In the genomic region with DNA sequence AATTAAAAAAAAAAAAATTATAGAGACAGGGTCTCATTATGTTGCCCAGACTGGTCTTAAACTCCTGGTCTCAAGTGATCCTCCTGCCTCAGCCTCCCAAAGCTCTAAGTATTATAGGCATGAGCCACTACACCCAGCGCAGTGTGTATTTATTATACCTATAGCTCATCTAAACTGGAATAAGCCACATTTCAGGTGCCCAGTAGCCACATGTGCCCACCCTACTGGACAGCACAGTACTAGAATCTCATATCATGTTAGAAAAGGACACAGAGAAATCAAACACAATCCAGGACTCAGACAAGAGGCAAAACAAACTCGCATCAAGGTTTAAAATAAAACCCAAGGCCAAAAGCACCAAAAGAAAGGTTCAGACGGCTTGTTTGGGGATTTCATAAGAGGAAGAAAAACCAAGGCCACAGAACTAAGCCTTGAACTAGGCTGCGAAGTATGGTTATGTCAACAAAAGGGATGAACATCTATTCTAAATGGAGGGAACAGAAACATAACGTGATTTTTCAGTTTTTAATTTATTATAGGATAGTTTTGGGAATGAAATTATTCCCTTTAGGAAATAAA, we compare ENCODE assay signal across 1 cellular context.
TF ChIP-seq lines count a peak whose summit lies in the region.

No MANE protein-coding gene starts in this region.

TF ChIP-seq in HepG2, 621 proteins besides CTCF, POLR2A, EP300 and RAD21 (continued from another document and continues in another):
- TF ChIP-seq, protein P1, sequence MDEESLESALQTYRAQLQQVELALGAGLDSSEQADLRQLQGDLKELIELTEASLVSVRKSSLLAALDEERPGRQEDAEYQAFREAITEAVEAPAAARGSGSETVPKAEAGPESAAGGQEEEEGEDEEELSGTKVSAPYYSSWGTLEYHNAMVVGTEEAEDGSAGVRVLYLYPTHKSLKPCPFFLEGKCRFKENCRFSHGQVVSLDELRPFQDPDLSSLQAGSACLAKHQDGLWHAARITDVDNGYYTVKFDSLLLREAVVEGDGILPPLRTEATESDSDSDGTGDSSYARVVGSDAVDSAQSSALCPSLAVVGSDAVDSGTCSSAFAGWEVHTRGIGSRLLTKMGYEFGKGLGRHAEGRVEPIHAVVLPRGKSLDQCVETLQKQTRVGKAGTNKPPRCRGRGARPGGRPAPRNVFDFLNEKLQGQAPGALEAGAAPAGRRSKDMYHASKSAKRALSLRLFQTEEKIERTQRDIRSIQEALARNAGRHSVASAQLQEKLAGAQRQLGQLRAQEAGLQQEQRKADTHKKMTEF (CRISPR knock-in tag; IDR thresholded peaks at IDR 0.05): peak; percentile 43; the same call in 1 of the 2 replicates
- TF ChIP-seq SOX6 (IDR thresholded peaks at IDR 0.05) (no peak), SOX6 (CRISPR knock-in tag; IDR thresholded peaks at IDR 0.05) (peak; percentile 78), POGZ (CRISPR knock-in tag; IDR thresholded peaks at IDR 0.05) (0 out of 2 replicates have a peak, but pooled peaks have one; percentile 44), NAIF1 (CRISPR knock-in tag; IDR thresholded peaks at IDR 0.05; ENCODE audit: borderline replicate concordance) (no peak), RCOR2 (CRISPR knock-in tag; IDR thresholded peaks at IDR 0.05) (peak; percentile 78), FOXP1 (IDR thresholded peaks at IDR 0.05) (no peak), FOXP1 (CRISPR knock-in tag; IDR thresholded peaks at IDR 0.05) (peak; percentile 52; the same call in 1 of the 2 replicates), ZNF121 (CRISPR knock-in tag; IDR thresholded peaks at IDR 0.05) (peak; percentile 67), NR2F6 (IDR thresholded peaks at IDR 0.05) (peak; percentile 14; the same call in 1 of the 2 replicates), NR2F6 (CRISPR knock-in tag; IDR thresholded peaks at IDR 0.05) (peak; percentile 25; the same call in 1 of the 2 replicates), ELK4 (CRISPR knock-in tag; IDR thresholded peaks at IDR 0.05; ENCODE audit: borderline replicate concordance) (no peak), AHDC1 (CRISPR knock-in tag; IDR thresholded peaks at IDR 0.05; ENCODE audit: borderline replicate concordance) (peak; percentile 87), ZNF629 (CRISPR knock-in tag; conservative IDR thresholded peaks at IDR 0.05) (0 out of 2 replicates have a peak, but pooled peaks have one; percentile 12), ZSCAN9 (CRISPR knock-in tag; IDR thresholded peaks at IDR 0.05; ENCODE audit: borderline replicate concordance) (0 out of 2 replicates have a peak, but pooled peaks have one; percentile 34), SKIL (CRISPR knock-in tag; IDR thresholded peaks at IDR 0.05; ENCODE audit: borderline replicate concordance) (peak; percentile 42; the same call in 1 of the 2 replicates), SALL1 (CRISPR knock-in tag; IDR thresholded peaks at IDR 0.05) (peak; percentile 64; the same call in 1 of the 2 replicates), NR2F1 (CRISPR knock-in tag; IDR thresholded peaks at IDR 0.05) (no peak), PPARG (CRISPR knock-in tag; conservative IDR thresholded peaks at IDR 0.05) (peak; percentile 33; the same call in 1 of the 2 replicates), HNF4A (CRISPR knock-in tag; IDR thresholded peaks at IDR 0.05) (peak; percentile 71), HDAC1 (CRISPR knock-in tag; IDR thresholded peaks at IDR 0.05) (peak; percentile 50; the same call in 1 of the 2 replicates), ZBTB25 (CRISPR knock-in tag; IDR thresholded peaks at IDR 0.05) (0 out of 2 replicates have a peak, but pooled peaks have one; percentile 34), ISL2 (CRISPR knock-in tag; IDR thresholded peaks at IDR 0.05) (peak; percentile 74; the same call in 1 of the 2 replicates), ELF3 (CRISPR knock-in tag; IDR thresholded peaks at IDR 0.05) (peak; percentile 67), MED1 (CRISPR knock-in tag; IDR thresholded peaks at IDR 0.05) (peak; percentile 48; the same call in 1 of the 2 replicates), SOX13 (IDR thresholded peaks at IDR 0.05) (no peak), SOX13 (CRISPR knock-in tag; conservative IDR thresholded peaks at IDR 0.05 in 1 of 2, IDR thresholded peaks at IDR 0.05 in 1 of 2) (peak in 1 of 2 experiments; percentile 82; a peak in 2 of 4 replicates), THRA (CRISPR knock-in tag; IDR thresholded peaks at IDR 0.05; ENCODE audit: borderline replicate concordance) (0 out of 2 replicates have a peak, but pooled peaks have one; percentile 33), PATZ1 (CRISPR knock-in tag; IDR thresholded peaks at IDR 0.05) (0 out of 2 replicates have a peak, but pooled peaks have one; percentile 18), CREB3 (CRISPR knock-in tag; IDR thresholded peaks at IDR 0.05) (no peak), CREM (IDR thresholded peaks at IDR 0.05) (0 out of 2 replicates have a peak, but pooled peaks have one; percentile 41), CREM (CRISPR knock-in tag; IDR thresholded peaks at IDR 0.05) (no peak), MIXL1 (CRISPR knock-in tag; IDR thresholded peaks at IDR 0.05) (peak; percentile 65; the same call in 1 of the 2 replicates), ZNF652 (CRISPR knock-in tag; IDR thresholded peaks at IDR 0.05; ENCODE audit: borderline replicate concordance, low read depth) (no peak), FOSL1 (CRISPR knock-in tag; IDR thresholded peaks at IDR 0.05; ENCODE audit: borderline replicate concordance) (no peak)
- TF ChIP-seq, protein P2, sequence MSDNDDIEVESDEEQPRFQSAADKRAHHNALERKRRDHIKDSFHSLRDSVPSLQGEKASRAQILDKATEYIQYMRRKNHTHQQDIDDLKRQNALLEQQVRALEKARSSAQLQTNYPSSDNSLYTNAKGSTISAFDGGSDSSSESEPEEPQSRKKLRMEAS (IDR thresholded peaks at IDR 0.05): no peak
